ENCODE assay signal across 13 cellular contexts in the genomic region with DNA sequence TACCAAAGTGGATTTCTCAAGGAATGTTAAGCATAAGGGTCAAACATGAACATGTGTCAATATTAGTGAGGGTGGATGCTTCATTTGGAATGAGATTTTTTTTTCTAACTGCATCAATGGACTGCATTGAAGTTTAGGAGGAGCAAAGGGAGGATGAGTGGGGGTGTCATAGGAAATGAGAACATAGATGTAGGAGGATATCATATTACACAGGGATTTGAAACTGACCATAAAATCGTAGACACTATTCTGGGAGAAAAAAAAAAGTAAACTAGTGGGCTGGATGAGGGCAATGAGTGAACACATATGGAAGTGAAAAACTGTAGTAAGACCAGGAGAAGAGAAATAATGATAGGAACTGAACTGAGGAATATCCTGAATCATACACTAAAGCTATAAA.
DNase-seq lines count a peak whose midpoint lies in the region; ATAC-seq, FAIRE-seq and TF ChIP-seq lines count a peak whose summit lies in the region.
"Had no signal": no experiment of that assay in that cellular context is flagged by ENCODE, and none has a peak within 500 bp of the region (broad histone marks: within the 10 kb centered on the region; RNA-seq: fewer than 3 reads in every experiment).

No MANE protein-coding gene starts in this region.

- no peak for FAIRE-seq in A549 (lab: Jason Lieb, UNC)

- no peaks in the 10 kb centered on the region for H3K36me3 Mint-ChIP-seq in stimulated activated effector memory CD8-positive, alpha-beta T cell treated with anti-CD3 and anti-CD28 coated beads, Interleukin-12 subunit alpha, Interleukin-12 subunit beta, amount 100 ng/mL, for 72 hours

- no peak overlapping the region for H3K27ac ChIP-seq in A549
- no peak overlapping the region for H3K27ac ChIP-seq in RWPE1
- H3K27ac ChIP-seq in left ventricle myocardium inferior (replicated peaks): no peak overlapping the region
- H3K27ac ChIP-seq: dorsolateral prefrontal cortex, pancreas had no signal

- no peak for DNase-seq in A549 (ENCODE audit: low read depth in 1 of 2, low spot score in 1 of 2)
- DNase-seq in HCEC 1CT: peak; percentile 86
- DNase-seq in RWPE1 (ENCODE audit: low spot score): peak; percentile 7
- DNase-seq in fibroblast of pulmonary artery (ENCODE audit: low read depth): peak; percentile 63
- no peak for DNase-seq in stimulated activated effector memory CD8-positive, alpha-beta T cell treated with anti-CD3 and anti-CD28 coated beads, Interleukin-12 subunit alpha, Interleukin-12 subunit beta, amount 100 ng/mL, for 72 hours (ENCODE audit: low spot score in 2 of 2)
- no peak for DNase-seq in left ventricle myocardium inferior
- no peak for DNase-seq in stimulated activated naive CD4-positive, alpha-beta T cell (lab: John Stamatoyannopoulos, UW)
- no peak for DNase-seq in effector CD8-positive, alpha-beta T cell (lab: John Stamatoyannopoulos, UW)
- DNase-seq: amniotic stem cell, dorsolateral prefrontal cortex, NCI-H2227 treated with DMSO at 0.1 percent for 48 hours, pancreas had no signal

- H3K27ac Mint-ChIP-seq in stimulated activated effector memory CD8-positive, alpha-beta T cell treated with anti-CD3 and anti-CD28 coated beads, Interleukin-12 subunit alpha, Interleukin-12 subunit beta, amount 100 ng/mL, for 72 hours: no peak overlapping the region

- H3K9me3 ChIP-seq in A549 (no peaks in the 10 kb centered on the region), left ventricle myocardium inferior (replicated peaks) (no peaks in the 10 kb centered on the region)
- H3K9me3 ChIP-seq: pancreas had no signal

- peaks cover 12% of the 10 kb centered on the region for H3K9me3 Mint-ChIP-seq in stimulated activated effector memory CD8-positive, alpha-beta T cell treated with anti-CD3 and anti-CD28 coated beads, Interleukin-12 subunit alpha, Interleukin-12 subunit beta, amount 100 ng/mL, for 72 hours

- H3K27me3 ChIP-seq in left ventricle myocardium inferior (ENCODE audit: low read depth): no peaks in the 10 kb centered on the region
- H3K27me3 ChIP-seq: dorsolateral prefrontal cortex, pancreas had no signal

- H3K36me3 ChIP-seq in left ventricle myocardium inferior: no peaks in the 10 kb centered on the region
- H3K36me3 ChIP-seq: pancreas had no signal

- ATAC-seq in A549: no peak
- ATAC-seq in stimulated activated effector memory CD8-positive, alpha-beta T cell treated with anti-CD3 and anti-CD28 coated beads, Interleukin-12 subunit alpha, Interleukin-12 subunit beta, amount 100 ng/mL, for 72 hours: no peak
- ATAC-seq: pancreas had no signal

- WGBS in A549 (ENCODE audit: missing lambda C conversion rate): 3% methylated on average over 1 of the region's 1 CpG

- no peak overlapping the region for H3K4me3 Mint-ChIP-seq in stimulated activated effector memory CD8-positive, alpha-beta T cell treated with anti-CD3 and anti-CD28 coated beads, Interleukin-12 subunit alpha, Interleukin-12 subunit beta, amount 100 ng/mL, for 72 hours

- no peak for TF ChIP-seq POLR2A in A549 (IDR thresholded peaks at IDR 0.05; ENCODE audit: low read length)

- CTCF ChIA-PET in A549 (lab: Yijun Ruan, JAX): no interaction called here
- CTCF ChIA-PET in RWPE1 (lab: Yijun Ruan, JAX): no interaction called here

- POLR2A ChIA-PET in A549 (lab: Yijun Ruan, JAX) (interaction anchor here (0.5 kb wide), 1 partner anchor 47 kb away, joined by 5 read pairs; no protein-coding TSS in a partner anchor), RWPE1 (lab: Yijun Ruan, JAX; ENCODE audit: low non-redundant PET) (no interaction called here)

- TF ChIP-seq CTCF in A549 (IDR thresholded peaks at IDR 0.05): no peak
- TF ChIP-seq CTCF in RWPE1 (conservative IDR thresholded peaks at IDR 0.05; ENCODE audit: low read depth): no peak
- no peak for TF ChIP-seq CTCF in fibroblast of pulmonary artery (IDR thresholded peaks at IDR 0.05; ENCODE audit: low read length, missing control alignments)
- no peak for TF ChIP-seq CTCF in left ventricle myocardium inferior (IDR thresholded peaks at IDR 0.05; ENCODE audit: borderline replicate concordance)

- H3K4me3 ChIP-seq in A549: no peak overlapping the region
- H3K4me3 ChIP-seq in fibroblast of pulmonary artery (replicated peaks; ENCODE audit: low read depth, low read length): no peak overlapping the region
- no peak overlapping the region for H3K4me3 ChIP-seq in left ventricle myocardium inferior
- H3K4me3 ChIP-seq: dorsolateral prefrontal cortex, lung, pancreas had no signal

- TF ChIP-seq EP300 in A549 (IDR thresholded peaks at IDR 0.05): no peak

- no peaks in the 10 kb centered on the region for H3K4me1 Mint-ChIP-seq in stimulated activated effector memory CD8-positive, alpha-beta T cell treated with anti-CD3 and anti-CD28 coated beads, Interleukin-12 subunit alpha, Interleukin-12 subunit beta, amount 100 ng/mL, for 72 hours

- intact Hi-C loops in left ventricle myocardium inferior (cut with micrococcal nuclease): no loop called here

- H3K4me1 ChIP-seq in A549: peaks cover 38% of the 10 kb centered on the region
- H3K4me1 ChIP-seq in left ventricle myocardium inferior: no peaks in the 10 kb centered on the region
- H3K4me1 ChIP-seq: pancreas had no signal

- no peak for TF ChIP-seq RAD21 in A549 (conservative IDR thresholded peaks at IDR 0.05 in 1 of 2, IDR thresholded peaks at IDR 0.05 in 1 of 2)

- peak overlapping the region; percentile 19; the same call in 1 of the 3 replicates for H3K4me2 ChIP-seq in A549

TF ChIP-seq in A549, 52 proteins besides CTCF, POLR2A, EP300 and RAD21:
- TF ChIP-seq, protein P1, sequence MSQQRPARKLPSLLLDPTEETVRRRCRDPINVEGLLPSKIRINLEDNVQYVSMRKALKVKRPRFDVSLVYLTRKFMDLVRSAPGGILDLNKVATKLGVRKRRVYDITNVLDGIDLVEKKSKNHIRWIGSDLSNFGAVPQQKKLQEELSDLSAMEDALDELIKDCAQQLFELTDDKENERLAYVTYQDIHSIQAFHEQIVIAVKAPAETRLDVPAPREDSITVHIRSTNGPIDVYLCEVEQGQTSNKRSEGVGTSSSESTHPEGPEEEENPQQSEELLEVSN (IDR thresholded peaks at IDR 0.05; ENCODE audit: borderline replicate concordance, low read depth): no peak
- TF ChIP-seq TFCP2L1 (CRISPR knock-in tag; IDR thresholded peaks at IDR 0.05): no peak
- no peak for TF ChIP-seq ESRRA (IDR thresholded peaks at IDR 0.05; ENCODE audit: borderline replicate concordance, low read length)
- TF ChIP-seq SMC3 (IDR thresholded peaks at IDR 0.05): no peak
- TF ChIP-seq MYC (IDR thresholded peaks at IDR 0.05; ENCODE audit: borderline replicate concordance, low read length): no peak
- TF ChIP-seq EHMT2 (IDR thresholded peaks at IDR 0.05; ENCODE audit: low read depth): no peak
- TF ChIP-seq HOXB5 (CRISPR knock-in tag; IDR thresholded peaks at IDR 0.05): no peak
- no peak for TF ChIP-seq RFX5 (IDR thresholded peaks at IDR 0.05)
- no peak for TF ChIP-seq ZC3H11A (IDR thresholded peaks at IDR 0.05)
- TF ChIP-seq, protein P2, sequence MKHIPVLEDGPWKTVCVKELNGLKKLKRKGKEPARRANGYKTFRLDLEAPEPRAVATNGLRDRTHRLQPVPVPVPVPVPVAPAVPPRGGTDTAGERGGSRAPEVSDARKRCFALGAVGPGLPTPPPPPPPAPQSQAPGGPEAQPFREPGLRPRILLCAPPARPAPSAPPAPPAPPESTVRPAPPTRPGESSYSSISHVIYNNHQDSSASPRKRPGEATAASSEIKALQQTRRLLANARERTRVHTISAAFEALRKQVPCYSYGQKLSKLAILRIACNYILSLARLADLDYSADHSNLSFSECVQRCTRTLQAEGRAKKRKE (CRISPR knock-in tag; IDR thresholded peaks at IDR 0.05; ENCODE audit: low read depth): no peak
- no peak for TF ChIP-seq MAZ (IDR thresholded peaks at IDR 0.05; ENCODE audit: borderline replicate concordance, low read depth, low read length)

Comparison
In these comparisons a context has a peak if more than half of its experiments do, and no peak if none do; other contexts are left out.
1. DNase-seq: peak in HCEC 1CT (single experiment), RWPE1 (single experiment) and fibroblast of pulmonary artery (single experiment); none in A549 (0 of 2), stimulated activated effector memory CD8-positive, alpha-beta T cell treated with anti-CD3 and anti-CD28 coated beads, Interleukin-12 subunit alpha, Interleukin-12 subunit beta, amount 100 ng/mL, for 72 hours (0 of 2), left ventricle myocardium inferior (single experiment), stimulated activated naive CD4-positive, alpha-beta T cell (0 of 6) and effector CD8-positive, alpha-beta T cell (single experiment).